In the genomic region with DNA sequence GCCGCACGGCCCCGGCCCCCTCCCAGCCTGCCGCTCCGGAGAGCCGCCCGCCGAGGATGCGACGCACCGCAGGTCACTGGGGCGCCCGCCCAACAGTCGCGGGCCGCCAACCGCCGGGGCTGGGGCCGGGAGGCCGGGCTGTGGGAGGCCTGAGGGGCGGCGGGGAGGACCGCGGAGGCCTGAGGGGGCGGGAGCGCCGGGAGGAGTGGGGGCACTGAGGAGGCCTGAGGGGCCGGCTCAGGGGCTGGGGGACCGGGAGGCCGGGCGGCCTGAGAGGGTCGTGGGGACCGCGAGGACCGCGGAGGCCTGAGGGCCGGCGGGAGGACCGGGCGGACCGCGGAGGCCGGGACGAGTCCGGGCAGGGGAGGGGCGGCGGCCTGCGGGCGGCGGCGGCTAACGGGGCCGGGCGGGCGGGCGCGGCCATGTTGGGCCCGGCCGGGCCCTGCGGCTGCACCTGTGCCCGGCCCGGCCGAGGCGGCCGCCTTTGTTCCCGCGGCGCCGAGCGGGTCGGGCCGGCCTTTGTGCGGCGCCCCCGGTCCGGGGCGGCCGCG, we compare ENCODE assay signal across 8 cellular contexts. TPM values are rescaled to one million over a fixed set of nuclear protein-coding genes. Genes with fewer than 3 reads are reported as not detected.
DNase-seq lines count a peak whose midpoint lies in the region; ATAC-seq and TF ChIP-seq lines count a peak whose summit lies in the region.

No MANE protein-coding gene starts in this region.

- peak overlapping the region; percentile 63 for H3K27ac ChIP-seq in CD4-positive, alpha-beta memory T cell (ENCODE audit: low read depth, low read length)
- H3K27ac ChIP-seq in right lobe of liver, result peak overlapping the region in 2 of 3 donors; percentile 51 to 65
- no peak overlapping the region for H3K27ac ChIP-seq in urinary bladder (ENCODE audit: low read depth)

- peak; percentile 4 for ATAC-seq in GM19351 (IDR thresholded peaks at IDR 0.05; ENCODE audit: unreplicated experiment)
- ATAC-seq in HG03457 (IDR thresholded peaks at IDR 0.05; ENCODE audit: unreplicated experiment), result peak; percentile 4
- ATAC-seq in right lobe of liver, result peak in 1 of 4 donors; percentile 3

- peaks cover 0 to 5% (median 0%) of the 10 kb centered on the region in 8 donors for H3K9me3 Mint-ChIP-seq in CD4-positive, alpha-beta memory T cell

- peaks cover 21 to 39% (median 33%) of the 10 kb centered on the region in 4 donors for H3K4me1 Mint-ChIP-seq in CD4-positive, alpha-beta memory T cell

- H3K27me3 ChIP-seq in CD4-positive, alpha-beta memory T cell (ENCODE audit: insufficient read depth, low read length), result no peaks in the 10 kb centered on the region
- H3K27me3 ChIP-seq in right lobe of liver, result no peaks in the 10 kb centered on the region

- no peaks in the 10 kb centered on the region for H3K36me3 ChIP-seq in CD4-positive, alpha-beta memory T cell (ENCODE audit: insufficient read depth, low read length)
- H3K36me3 ChIP-seq in right lobe of liver (no peaks in the 10 kb centered on the region), urinary bladder (ENCODE audit: insufficient read depth) (no peaks in the 10 kb centered on the region)

- H3K27me3 Mint-ChIP-seq in CD4-positive, alpha-beta memory T cell, result peaks cover 0 to 3% of the 10 kb centered on the region in 2 donors

- 0% methylated on average over 6 of the region's 79 CpGs for WGBS in right lobe of liver (ENCODE audit: insufficient coverage, low coverage, low lambda C conversion rate, missing lambda C conversion rate)
- WGBS in urinary bladder, result under 1% methylated on average over 77 of the region's 79 CpGs

- POLR2A ChIA-PET in CD4-positive, alpha-beta memory T cell (lab: Charles Lee; ENCODE audit: partially characterized antibody), result interaction anchor here (1.6 to 2.4 kb wide), 2 partner anchors 13 to 159 kb away, joined by 16 to 81 read pairs; partner anchors contain the start of genes LETM1 and SLBP

- no peak for TF ChIP-seq CTCF in right lobe of liver (IDR thresholded peaks at IDR 0.05)

- TF ChIP-seq POLR2A in right lobe of liver (IDR thresholded peaks at IDR 0.05), result no peak

- CTCF ChIA-PET in CD4-positive, alpha-beta memory T cell (lab: Charles Lee; ENCODE audit: partially characterized antibody), result no interaction called here

- DNase-seq in CD4-positive, alpha-beta memory T cell, result peak in 1 of 5 donors; percentile 53
- peak; percentile 30 to 40 for DNase-seq in T47D (ENCODE audit: low read depth in 1 of 2, low spot score in 1 of 2)
- peak in 1 of 3 donors; percentile 69 for DNase-seq in right lobe of liver
- DNase-seq in activated CD4-positive, alpha-beta T cell treated with anti-CD3 and anti-CD28 coated beads for 4 hours, result no peak
- no peak for DNase-seq in SIG-M5 (lab: John Stamatoyannopoulos, UW)

- peak overlapping the region in 1 of 8 donors; percentile 68 for H3K4me3 Mint-ChIP-seq in CD4-positive, alpha-beta memory T cell

- H3K36me3 Mint-ChIP-seq in CD4-positive, alpha-beta memory T cell, result peaks cover 0 to 7% of the 10 kb centered on the region in 2 donors

- no peak overlapping the region for H3K27ac Mint-ChIP-seq in CD4-positive, alpha-beta memory T cell

- no peaks in the 10 kb centered on the region for H3K9me3 ChIP-seq in CD4-positive, alpha-beta memory T cell (ENCODE audit: control insufficient read depth in 1 of 2, low read length in 2 of 2)
- H3K9me3 ChIP-seq in right lobe of liver, result no peaks in the 10 kb centered on the region

- intact Hi-C loops in CD4-positive, alpha-beta memory T cell (cut with micrococcal nuclease), result loop anchor here (2.0 to 10.0 kb wide), 6 partner anchors 27 to 623 kb away; partner anchors contain the start of genes CTBP1, NELFA, SLBP and TACC3
- intact Hi-C loops in right lobe of liver (cut with DNase I), result no loop called here

- peak overlapping the region in 1 of 2 donors; percentile 84 for H3K4me3 ChIP-seq in CD4-positive, alpha-beta memory T cell (ENCODE audit: low read length in 2 of 2)
- peak overlapping the region; percentile 71 to 85 (median 71) for H3K4me3 ChIP-seq in right lobe of liver
- peak overlapping the region; percentile 99 for H3K4me3 ChIP-seq in urinary bladder (ENCODE audit: low read depth, low read length)

- peaks cover 40% of the 10 kb centered on the region for H3K4me1 ChIP-seq in CD4-positive, alpha-beta memory T cell (ENCODE audit: insufficient read depth, low read length)
- H3K4me1 ChIP-seq in right lobe of liver (peaks cover 0 to 16% (median 6%) of the 10 kb centered on the region in 4 donors), urinary bladder (ENCODE audit: insufficient read depth) (no peaks in the 10 kb centered on the region)

- in situ Hi-C loops in T47D (cut with HindIII; ENCODE audit: low pct_unique_long_range_greater_than_20kb, low sequenced_read_pairs), result no loop called here

RNA-seq across cellular contexts. Expression of gene NSD2, which starts 0.4 kb away (rescaled TPM):
- 10 to 100 TPM; 54.8 to 57.4 TPM for total RNA-seq in CD4-positive, alpha-beta memory T cell
- polyA plus RNA-seq in CD4-positive, alpha-beta memory T cell, result 10 to 100 TPM in 1 of 2 donors, 1 to 10 TPM in 1; 1.1 to 11.7 TPM
- total RNA-seq in right lobe of liver (10 to 100 TPM; 11.4 to 19.4 (median 14.0) TPM), urinary bladder (60.5 TPM)
- polyA plus RNA-seq in urinary bladder, result 13.8 TPM

RNA-seq across cellular contexts. Expression of gene LETM1, which starts 15.6 kb away (rescaled TPM):
- 10 to 100 TPM; 38.8 to 42.8 TPM for total RNA-seq in CD4-positive, alpha-beta memory T cell
- 10 to 100 TPM in 1 of 2 donors, 1 to 10 TPM in 1; 6.5 to 12.2 TPM for polyA plus RNA-seq in CD4-positive, alpha-beta memory T cell
- total RNA-seq in right lobe of liver (10 to 100 TPM; 18.1 to 31.0 (median 25.6) TPM), urinary bladder (19.0 TPM)
- polyA plus RNA-seq in urinary bladder, result 15.6 TPM

Comparison
In these comparisons a context has a peak if more than half of its experiments do, and no peak if none do; other contexts are left out.
1. DNase-seq: peak in T47D (2 of 2); none in activated CD4-positive, alpha-beta T cell treated with anti-CD3 and anti-CD28 coated beads for 4 hours (0 of 2) and SIG-M5 (single experiment).